ENCODE assay signal across 8 cellular contexts in the genomic region with DNA sequence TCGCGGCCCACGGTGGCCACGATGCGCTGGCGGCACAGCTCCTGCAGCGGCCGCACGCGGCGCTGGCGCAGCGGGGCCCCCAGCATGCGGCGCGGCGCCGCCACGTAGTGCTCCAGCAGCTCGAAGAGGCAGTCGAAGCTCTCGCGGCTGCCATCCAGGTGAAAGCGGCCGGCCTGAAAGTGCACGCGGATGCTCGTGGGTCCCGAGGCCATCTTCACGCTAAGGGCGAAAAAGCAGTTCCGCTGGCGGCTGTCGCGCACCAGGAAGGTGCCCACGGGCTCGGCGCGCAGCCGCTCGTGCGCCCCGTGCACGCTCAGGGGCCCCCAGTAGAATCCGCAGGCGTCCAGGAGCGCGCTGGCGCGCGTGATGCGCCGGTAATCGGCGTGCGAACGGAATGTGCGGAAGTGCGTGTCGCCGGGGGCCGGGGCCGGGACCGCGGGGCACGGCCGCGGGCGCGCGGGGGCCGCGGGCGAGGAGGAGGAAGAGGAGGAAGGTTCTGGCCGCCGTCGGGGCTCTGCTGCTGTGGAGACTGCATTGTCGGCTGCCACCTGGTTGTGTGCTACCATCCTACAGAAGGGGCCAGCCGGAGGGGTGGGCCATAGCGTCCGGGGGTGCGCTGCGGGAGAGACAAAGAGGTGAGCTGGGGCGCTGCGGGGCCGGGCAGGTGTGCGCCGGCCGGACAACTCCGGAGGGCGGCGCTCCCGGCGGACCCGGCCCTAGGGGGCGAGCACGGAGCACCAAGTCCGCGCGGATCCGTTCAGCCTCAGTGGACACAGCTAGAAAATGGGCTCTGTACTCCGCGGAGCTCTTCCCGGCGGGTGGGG. TPM values are rescaled to one million over a fixed set of nuclear protein-coding genes. Genes with fewer than 3 reads are reported as not detected.
DNase-seq lines count a peak whose midpoint lies in the region; ATAC-seq and TF ChIP-seq lines count a peak whose summit lies in the region.

No MANE protein-coding gene starts in this region.

- H4K91ac ChIP-seq in H9 (ENCODE audit: insufficient read length, low read depth, low read length) = no peak overlapping the region

- no peaks in the 10 kb centered on the region for H3K27me3 Mint-ChIP-seq in H9 (ENCODE audit: low read depth)

- H3K79me1 ChIP-seq in H9 (ENCODE audit: insufficient read depth, low read depth, low read length, poor library complexity, severe bottlenecking) = no peaks in the 10 kb centered on the region

- DNase-seq in H9 = no peak
- peak; percentile 48 for DNase-seq in NCI-H748 (lab: John Stamatoyannopoulos, UW; ENCODE audit: unreplicated experiment)
- peak; percentile 61 for DNase-seq in activated effector memory CD4-positive, alpha-beta T cell treated with Interleukin-2 at 50 U/mL for 16 hours

- H3K23ac ChIP-seq in H9 (ENCODE audit: insufficient read length, low read depth, low read length) = no peak overlapping the region

- no peaks in the 10 kb centered on the region for H3K9me3 Mint-ChIP-seq in H9

- H3K4ac ChIP-seq in H9 (ENCODE audit: low read depth, low read length) = no peak overlapping the region

- H3K18ac ChIP-seq in H9 (ENCODE audit: insufficient read length, low read depth, low read length) = no peak overlapping the region

- peak overlapping the region; percentile 71 to 87 for H3K4me3 Mint-ChIP-seq in H9

- H3K36me3 Mint-ChIP-seq in H9 (ENCODE audit: insufficient read depth in 1 of 3, low read depth in 3 of 3) = peaks cover 5 to 13% (median 8%) of the 10 kb centered on the region in 3 experiments; a peak in 5 of 7 replicates

- no peak overlapping the region for H3K27ac ChIP-seq in H9 (ENCODE audit: insufficient read length, low read depth, low read length)
- H3K27ac ChIP-seq in gastroesophageal sphincter = peak overlapping the region in 3 of 4 donors; percentile 87 to 97 (median 95)
- H3K27ac ChIP-seq in parathyroid adenoma = no peak overlapping the region

- no peak overlapping the region for H4K5ac ChIP-seq in H9 (ENCODE audit: insufficient read length, low read depth, low read length)

- H3K4me1 ChIP-seq in ES-I3 (ENCODE audit: insufficient read depth, low read length) = peaks cover 16% of the 10 kb centered on the region
- H3K4me1 ChIP-seq in H9 (ENCODE audit: insufficient read depth, low read length) = peaks cover 3% of the 10 kb centered on the region; the same call in 1 of the 2 replicates
- peaks cover 0 to 64% (median 4%) of the 10 kb centered on the region in 3 donors for H3K4me1 ChIP-seq in gastroesophageal sphincter
- peaks cover 3% of the 10 kb centered on the region for H3K4me1 ChIP-seq in parathyroid adenoma

- no peak overlapping the region for H2BK20ac ChIP-seq in H9 (ENCODE audit: low read depth, low read length, poor library complexity, severe bottlenecking)

- H3K27me3 ChIP-seq in H9 (ENCODE audit: insufficient read depth, low read length) = no peaks in the 10 kb centered on the region
- no peaks in the 10 kb centered on the region for H3K27me3 ChIP-seq in gastroesophageal sphincter
- no peaks in the 10 kb centered on the region for H3K27me3 ChIP-seq in parathyroid adenoma (ENCODE audit: control insufficient read depth, insufficient read depth, low read length)

- peaks cover 10% of the 10 kb centered on the region; the same call in 1 of the 2 replicates for H3K79me2 ChIP-seq in H9 (ENCODE audit: insufficient read depth, low read length)
- no peaks in the 10 kb centered on the region for H3K79me2 ChIP-seq in parathyroid adenoma

- H4K20me1 ChIP-seq in H9 (ENCODE audit: control insufficient read depth, insufficient read depth, insufficient read length) = peaks cover 6% of the 10 kb centered on the region

- peaks cover 9% of the 10 kb centered on the region for H3K23me2 ChIP-seq in H9 (ENCODE audit: insufficient read length, low read depth, low read length, poor library complexity, severe bottlenecking)

- H3K9me3 ChIP-seq in ES-I3 (ENCODE audit: control insufficient read depth, insufficient read depth, low read length) (no peaks in the 10 kb centered on the region), H9 (ENCODE audit: control insufficient read depth, low read depth, low read length) (no peaks in the 10 kb centered on the region), gastroesophageal sphincter (no peaks in the 10 kb centered on the region), parathyroid adenoma (ENCODE audit: control insufficient read depth, low read length) (no peaks in the 10 kb centered on the region)

- peaks cover 26 to 27% of the 10 kb centered on the region in 2 experiments for H3K4me1 Mint-ChIP-seq in H9

- no peak overlapping the region for H3K56ac ChIP-seq in H9 (ENCODE audit: insufficient read length, low read depth, low read length)

- H2BK5ac ChIP-seq in H9 (ENCODE audit: insufficient read length, low read length) = no peak overlapping the region

- ATAC-seq in gastroesophageal sphincter (no peak), HG03108 (IDR thresholded peaks at IDR 0.05; ENCODE audit: unreplicated experiment) (no peak), HG02981 (IDR thresholded peaks at IDR 0.05; ENCODE audit: unreplicated experiment) (no peak)

- peak overlapping the region; percentile 33 for H3K4me2 ChIP-seq in H9 (ENCODE audit: insufficient read depth, insufficient read length, low read length)
- peak overlapping the region; percentile 92 for H3K4me2 ChIP-seq in parathyroid adenoma (ENCODE audit: low read length)

- H3K4me3 ChIP-seq in gastroesophageal sphincter (peak overlapping the region; percentile 69 to 80), parathyroid adenoma (ENCODE audit: low read depth, low read length) (peak overlapping the region; percentile 62)

- no peak overlapping the region for H2BK12ac ChIP-seq in H9 (ENCODE audit: insufficient read length, low read depth, low read length)

- H3K14ac ChIP-seq in H9 (ENCODE audit: insufficient read depth, low read length) = peak overlapping the region; percentile 79

- H3T11ph ChIP-seq in H9 (ENCODE audit: low read length) = no peak overlapping the region

- H3K36me3 ChIP-seq in ES-I3 (ENCODE audit: insufficient read depth, low read length) = peaks cover 11% of the 10 kb centered on the region
- no peaks in the 10 kb centered on the region for H3K36me3 ChIP-seq in gastroesophageal sphincter
- H3K36me3 ChIP-seq in parathyroid adenoma (ENCODE audit: control insufficient read depth, insufficient read depth, low read length) = no peaks in the 10 kb centered on the region

- H4K8ac ChIP-seq in H9 (replicated peaks; ENCODE audit: insufficient read length, low read depth, low read length) = no peak overlapping the region

- WGBS in H9 (ENCODE audit: extremely low coverage, insufficient read length, low lambda C conversion rate) = no CpG with 5 or more reads among the region's 105 CpGs
- 9% methylated on average over 4 of the region's 105 CpGs; no CpG with 5 or more reads in 1 of the 2 donors for WGBS in gastroesophageal sphincter (ENCODE audit: low coverage in 1 of 2), 2 donors

- H2AFZ ChIP-seq in H9 (ENCODE audit: low read length) (no peak overlapping the region), parathyroid adenoma (peak overlapping the region; percentile 95)

- H2AK5ac ChIP-seq in H9 (ENCODE audit: insufficient read length, low read length) = no peak overlapping the region

- no peak overlapping the region for H3K27ac Mint-ChIP-seq in H9

- H2BK120ac ChIP-seq in H9 (ENCODE audit: low read depth, low read length, poor library complexity, severe bottlenecking) = no peak overlapping the region

- TF ChIP-seq CTCF in H9 (conservative IDR thresholded peaks at IDR 0.05) (no peak), gastroesophageal sphincter (IDR thresholded peaks at IDR 0.05) (peak in 3 of 4 experiments; percentile 24 to 40 (median 40)), parathyroid adenoma (IDR thresholded peaks at IDR 0.05) (no peak)

- H3K9ac ChIP-seq in ES-I3 (ENCODE audit: low read depth, low read length) (peak overlapping the region; percentile 79), H9 (ENCODE audit: extremely low read depth, insufficient read length, low read length) (peak overlapping the region; percentile 54), parathyroid adenoma (no peak overlapping the region)

- no peak for TF ChIP-seq POLR2A in gastroesophageal sphincter (IDR thresholded peaks at IDR 0.05)

- TF ChIP-seq EP300 in gastroesophageal sphincter (IDR thresholded peaks at IDR 0.05) = no peak

- no peak overlapping the region for H2BK15ac ChIP-seq in H9 (ENCODE audit: low read depth, low read length)

RNA-seq across cellular contexts. Expression of a gene that starts 0.9 kb away (rescaled TPM):
- total RNA-seq in H9 (2021) (11.0 and 11.5 TPM in 2 replicates), gastroesophageal sphincter (10 to 100 TPM in 1 of 4 donors, 1 to 10 TPM in 3; 5.3 to 10.5 (median 6.9) TPM)

RNA-seq across cellular contexts. Expression of a gene that starts 14.0 kb away (rescaled TPM):
- total RNA-seq in H9 (2021) = not detected in 2 replicates
- not detected for total RNA-seq in gastroesophageal sphincter

RNA-seq across cellular contexts. Expression of a gene that starts 18.3 kb away (rescaled TPM):
- total RNA-seq in H9 (2021) (not detected in 2 replicates), gastroesophageal sphincter (not detected)

RNA-seq across cellular contexts. Expression of a gene that starts 21.2 kb away (rescaled TPM):
- total RNA-seq in H9 (2021) (not detected in 2 replicates), gastroesophageal sphincter (not detected)

RNA-seq across cellular contexts. Expression of a gene that starts 26.0 kb away (rescaled TPM):
- total RNA-seq in H9 (2021) (not detected in 2 replicates), gastroesophageal sphincter (not detected)

Comparison
In these comparisons a context has a peak if more than half of its experiments do, and no peak if none do; other contexts are left out.
1. H3K27ac ChIP-seq: peak in gastroesophageal sphincter (3 of 4); none in H9 (single experiment) and parathyroid adenoma (single experiment).
2. CTCF ChIP-seq: peak in gastroesophageal sphincter (3 of 4); none in H9 (single experiment) and parathyroid adenoma (single experiment).